In genomic region chr22:18539994-18540393, GRCh38 we compare ENCODE assay signal across 5 cellular contexts. TPM values are rescaled to one million over a fixed set of nuclear protein-coding genes. Genes with fewer than 3 reads are reported as not detected.
"Had no signal": no experiment of that assay in that cellular context is flagged by ENCODE, and none has a peak within 500 bp of the region (broad histone marks: within the 10 kb centered on the region; RNA-seq: fewer than 3 reads in every experiment).

No MANE protein-coding gene starts in this region.

RNA-seq across cellular contexts. Expression of gene TMEM191B, which starts 12.4 kb away (rescaled TPM):
- total RNA-seq: RPMI7951 had no signal

RNA-seq across cellular contexts. Expression of gene GGTLC3, which starts 22.0 kb away (rescaled TPM):
- total RNA-seq: M059J, PC-3, Right ventricle myocardium superior, RPMI7951 had no signal
- polyA plus RNA-seq: SK-N-SH had no signal
